In the genomic region with DNA sequence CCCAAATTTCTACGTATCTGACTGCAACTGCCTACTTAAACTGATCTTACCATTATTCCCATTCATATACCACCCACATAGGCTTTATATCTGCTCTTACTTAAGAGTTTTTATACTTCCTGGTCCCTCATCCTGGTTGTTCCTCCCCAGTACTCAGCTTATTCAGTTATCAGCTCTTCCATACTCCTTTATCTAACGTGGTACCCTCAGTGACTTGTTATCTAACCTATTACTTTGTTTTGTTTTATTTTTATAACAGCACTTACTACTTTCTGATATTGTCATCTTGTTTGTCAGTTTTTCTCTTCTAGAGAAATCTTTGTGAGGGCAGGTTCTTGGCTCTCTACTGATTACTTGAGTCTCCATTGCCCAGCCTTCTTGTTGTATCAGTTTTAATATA, we compare ENCODE assay signal across 2 cellular contexts.
TF ChIP-seq lines count a peak whose summit lies in the region.

No MANE protein-coding gene starts in this region.

TF ChIP-seq in K562, 482 proteins besides CTCF, POLR2A, EP300 and RAD21 (continued from another document and continues in another):
- TF ChIP-seq PCBP1 (IDR thresholded peaks at IDR 0.05; ENCODE audit: low read depth, low read length, poor library complexity, severe bottlenecking): no peak
- TF ChIP-seq RHOXF2B (CRISPR knock-in tag; conservative IDR thresholded peaks at IDR 0.05): no peak
- no peak for TF ChIP-seq SLC30A9 (CRISPR knock-in tag; IDR thresholded peaks at IDR 0.05)
- peak; percentile 17 for TF ChIP-seq NFIC (IDR thresholded peaks at IDR 0.05)
- TF ChIP-seq, protein P1, sequence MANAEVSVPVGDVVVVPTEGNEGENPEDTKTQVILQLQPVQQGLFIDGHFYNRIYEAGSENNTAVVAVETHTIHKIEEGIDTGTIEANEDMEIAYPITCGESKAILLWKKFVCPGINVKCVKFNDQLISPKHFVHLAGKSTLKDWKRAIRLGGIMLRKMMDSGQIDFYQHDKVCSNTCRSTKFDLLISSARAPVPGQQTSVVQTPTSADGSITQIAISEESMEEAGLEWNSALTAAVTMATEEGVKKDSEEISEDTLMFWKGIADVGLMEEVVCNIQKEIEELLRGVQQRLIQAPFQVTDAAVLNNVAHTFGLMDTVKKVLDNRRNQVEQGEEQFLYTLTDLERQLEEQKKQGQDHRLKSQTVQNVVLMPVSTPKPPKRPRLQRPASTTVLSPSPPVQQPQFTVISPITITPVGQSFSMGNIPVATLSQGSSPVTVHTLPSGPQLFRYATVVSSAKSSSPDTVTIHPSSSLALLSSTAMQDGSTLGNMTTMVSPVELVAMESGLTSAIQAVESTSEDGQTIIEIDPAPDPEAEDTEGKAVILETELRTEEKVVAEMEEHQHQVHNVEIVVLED (CRISPR knock-in tag; IDR thresholded peaks at IDR 0.05): no peak
- peak in 1 of 2 experiments; percentile 52; a peak in 1 of 4 replicates for TF ChIP-seq TBL1XR1 (IDR thresholded peaks at IDR 0.05; ENCODE audit: low read length in 2 of 2)
- TF ChIP-seq, protein P2, sequence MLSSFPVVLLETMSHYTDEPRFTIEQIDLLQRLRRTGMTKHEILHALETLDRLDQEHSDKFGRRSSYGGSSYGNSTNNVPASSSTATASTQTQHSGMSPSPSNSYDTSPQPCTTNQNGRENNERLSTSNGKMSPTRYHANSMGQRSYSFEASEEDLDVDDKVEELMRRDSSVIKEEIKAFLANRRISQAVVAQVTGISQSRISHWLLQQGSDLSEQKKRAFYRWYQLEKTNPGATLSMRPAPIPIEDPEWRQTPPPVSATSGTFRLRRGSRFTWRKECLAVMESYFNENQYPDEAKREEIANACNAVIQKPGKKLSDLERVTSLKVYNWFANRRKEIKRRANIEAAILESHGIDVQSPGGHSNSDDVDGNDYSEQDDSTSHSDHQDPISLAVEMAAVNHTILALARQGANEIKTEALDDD (IDR thresholded peaks at IDR 0.05): peak; percentile 92
- TF ChIP-seq JUND (IDR thresholded peaks at IDR 0.05; ENCODE audit: borderline replicate concordance, low read depth, low read length): peak; percentile 32; the same call in 1 of the 2 replicates
- no peak; the same call in 2 of the 3 replicates for TF ChIP-seq JUND (tag; IDR thresholded peaks at IDR 0.05; ENCODE audit: borderline replicate concordance, low read depth, low read length)
- peak; percentile 53 for TF ChIP-seq TAL1 (IDR thresholded peaks at IDR 0.05)
- TF ChIP-seq CTBP1 (IDR thresholded peaks at IDR 0.05; ENCODE audit: borderline replicate concordance): peak; percentile 58; the same call in 1 of the 2 replicates
- no peak for TF ChIP-seq NBN (IDR thresholded peaks at IDR 0.05; ENCODE audit: low read depth)
- no peak for TF ChIP-seq TFAM (CRISPR knock-in tag; conservative IDR thresholded peaks at IDR 0.05)
- TF ChIP-seq ZKSCAN3 (CRISPR knock-in tag; IDR thresholded peaks at IDR 0.05): no peak
- TF ChIP-seq, protein P3, sequence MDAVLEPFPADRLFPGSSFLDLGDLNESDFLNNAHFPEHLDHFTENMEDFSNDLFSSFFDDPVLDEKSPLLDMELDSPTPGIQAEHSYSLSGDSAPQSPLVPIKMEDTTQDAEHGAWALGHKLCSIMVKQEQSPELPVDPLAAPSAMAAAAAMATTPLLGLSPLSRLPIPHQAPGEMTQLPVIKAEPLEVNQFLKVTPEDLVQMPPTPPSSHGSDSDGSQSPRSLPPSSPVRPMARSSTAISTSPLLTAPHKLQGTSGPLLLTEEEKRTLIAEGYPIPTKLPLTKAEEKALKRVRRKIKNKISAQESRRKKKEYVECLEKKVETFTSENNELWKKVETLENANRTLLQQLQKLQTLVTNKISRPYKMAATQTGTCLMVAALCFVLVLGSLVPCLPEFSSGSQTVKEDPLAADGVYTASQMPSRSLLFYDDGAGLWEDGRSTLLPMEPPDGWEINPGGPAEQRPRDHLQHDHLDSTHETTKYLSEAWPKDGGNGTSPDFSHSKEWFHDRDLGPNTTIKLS (IDR thresholded peaks at IDR 0.05; ENCODE audit: borderline replicate concordance, low read depth): no peak
- peak in 1 of 2 experiments; percentile 81; a peak in 1 of 4 replicates for TF ChIP-seq RCOR1 (IDR thresholded peaks at IDR 0.05; ENCODE audit: borderline replicate concordance in 1 of 2, low read depth in 2 of 2, low read length in 2 of 2)
- no peak for TF ChIP-seq POLR2H (tag; IDR thresholded peaks at IDR 0.05; ENCODE audit: low read depth)
- TF ChIP-seq SOX6 (IDR thresholded peaks at IDR 0.05): peak; percentile 83
- no peak for TF ChIP-seq BACH1 (tag; IDR thresholded peaks at IDR 0.05)
- TF ChIP-seq MECOM (CRISPR knock-in tag; IDR thresholded peaks at IDR 0.05): 0 out of 2 replicates have a peak, but pooled peaks have one; percentile 43
- TF ChIP-seq MTA3 (IDR thresholded peaks at IDR 0.05; ENCODE audit: borderline replicate concordance): peak; percentile 32; the same call in 1 of the 2 replicates
- TF ChIP-seq GATAD2B (IDR thresholded peaks at IDR 0.05; ENCODE audit: borderline replicate concordance): 0 out of 2 replicates have a peak, but pooled peaks have one; percentile 37
- TF ChIP-seq, protein P4, sequence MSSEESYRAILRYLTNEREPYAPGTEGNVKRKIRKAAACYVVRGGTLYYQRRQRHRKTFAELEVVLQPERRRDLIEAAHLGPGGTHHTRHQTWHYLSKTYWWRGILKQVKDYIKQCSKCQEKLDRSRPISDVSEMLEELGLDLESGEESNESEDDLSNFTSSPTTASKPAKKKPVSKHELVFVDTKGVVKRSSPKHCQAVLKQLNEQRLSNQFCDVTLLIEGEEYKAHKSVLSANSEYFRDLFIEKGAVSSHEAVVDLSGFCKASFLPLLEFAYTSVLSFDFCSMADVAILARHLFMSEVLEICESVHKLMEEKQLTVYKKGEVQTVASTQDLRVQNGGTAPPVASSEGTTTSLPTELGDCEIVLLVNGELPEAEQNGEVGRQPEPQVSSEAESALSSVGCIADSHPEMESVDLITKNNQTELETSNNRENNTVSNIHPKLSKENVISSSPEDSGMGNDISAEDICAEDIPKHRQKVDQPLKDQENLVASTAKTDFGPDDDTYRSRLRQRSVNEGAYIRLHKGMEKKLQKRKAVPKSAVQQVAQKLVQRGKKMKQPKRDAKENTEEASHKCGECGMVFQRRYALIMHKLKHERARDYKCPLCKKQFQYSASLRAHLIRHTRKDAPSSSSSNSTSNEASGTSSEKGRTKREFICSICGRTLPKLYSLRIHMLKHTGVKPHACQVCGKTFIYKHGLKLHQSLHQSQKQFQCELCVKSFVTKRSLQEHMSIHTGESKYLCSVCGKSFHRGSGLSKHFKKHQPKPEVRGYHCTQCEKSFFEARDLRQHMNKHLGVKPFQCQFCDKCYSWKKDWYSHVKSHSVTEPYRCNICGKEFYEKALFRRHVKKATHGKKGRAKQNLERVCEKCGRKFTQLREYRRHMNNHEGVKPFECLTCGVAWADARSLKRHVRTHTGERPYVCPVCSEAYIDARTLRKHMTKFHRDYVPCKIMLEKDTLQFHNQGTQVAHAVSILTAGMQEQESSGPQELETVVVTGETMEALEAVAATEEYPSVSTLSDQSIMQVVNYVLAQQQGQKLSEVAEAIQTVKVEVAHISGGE (CRISPR knock-in tag; IDR thresholded peaks at IDR 0.05): 0 out of 6 replicates have a peak, but pooled peaks of 1 of the 3 experiments have one; percentile 38

TF ChIP-seq in GM12891, 5 proteins besides CTCF, POLR2A, EP300 and RAD21 (continued from another document):
- no peak for TF ChIP-seq SPI1 (IDR thresholded peaks at IDR 0.05; ENCODE audit: low read depth, low read length)
